19 cellular contexts compared by ENCODE assay signal in genomic region chr17:69945698-69946185, GRCh38.
DNase-seq lines count a peak whose midpoint lies in the region; ATAC-seq and TF ChIP-seq lines count a peak whose summit lies in the region.
"Had no signal": no experiment of that assay in that cellular context is flagged by ENCODE, and none has a peak within 500 bp of the region (broad histone marks: within the 10 kb centered on the region; RNA-seq: fewer than 3 reads in every experiment).

No MANE protein-coding gene starts in this region.

- H3K4me1 Mint-ChIP-seq in stimulated activated naive B cell treated with anti-CD40 and anti-IgM and Interleukin-4, amounts not matched to agents 10 μg/mL and 1 μg/mL and 100 μg/mL, for 72 hours = peaks cover 5 to 8% of the 10 kb centered on the region in 2 donors
- no peaks in the 10 kb centered on the region for H3K4me1 Mint-ChIP-seq in activated CD4-positive, alpha-beta T cell treated with anti-CD3 and anti-CD28 coated beads, Interleukin-2, amount 10 ng/mL, durations not matched to agents 24 days and 14 days

- no peak for TF ChIP-seq CTCF in choroid plexus epithelial cell (conservative IDR thresholded peaks at IDR 0.05; ENCODE audit: low read depth, low read length)

- H3K27ac Mint-ChIP-seq in stimulated activated naive B cell treated with anti-CD40 and anti-IgM and Interleukin-4, amounts not matched to agents 10 μg/mL and 1 μg/mL and 100 μg/mL, for 72 hours = peak overlapping the region; percentile 6
- no peak overlapping the region for H3K27ac Mint-ChIP-seq in activated CD4-positive, alpha-beta T cell treated with anti-CD3 and anti-CD28 coated beads, Interleukin-2, amount 10 ng/mL, durations not matched to agents 24 days and 14 days

- no peak for ATAC-seq in stimulated activated naive B cell treated with anti-CD40 and anti-IgM and Interleukin-4, amounts not matched to agents 10 μg/mL and 1 μg/mL and 100 μg/mL, for 72 hours (replicated peaks)
- ATAC-seq: right lobe of liver had no signal

- no peaks in the 10 kb centered on the region for H3K27me3 Mint-ChIP-seq in stimulated activated naive B cell treated with anti-CD40 and anti-IgM and Interleukin-4, amounts not matched to agents 10 μg/mL and 1 μg/mL and 100 μg/mL, for 72 hours
- H3K27me3 Mint-ChIP-seq in activated CD4-positive, alpha-beta T cell treated with anti-CD3 and anti-CD28 coated beads, Interleukin-2, amount 10 ng/mL, durations not matched to agents 24 days and 14 days = no peaks in the 10 kb centered on the region

- no peaks in the 10 kb centered on the region for H3K9me3 Mint-ChIP-seq in stimulated activated naive B cell treated with anti-CD40 and anti-IgM and Interleukin-4, amounts not matched to agents 10 μg/mL and 1 μg/mL and 100 μg/mL, for 72 hours
- H3K9me3 Mint-ChIP-seq in activated CD4-positive, alpha-beta T cell treated with anti-CD3 and anti-CD28 coated beads, Interleukin-2, amount 10 ng/mL, durations not matched to agents 24 days and 14 days = no peaks in the 10 kb centered on the region

- no peak overlapping the region for H3K4me3 Mint-ChIP-seq in stimulated activated naive B cell treated with anti-CD40 and anti-IgM and Interleukin-4, amounts not matched to agents 10 μg/mL and 1 μg/mL and 100 μg/mL, for 72 hours
- no peak overlapping the region for H3K4me3 Mint-ChIP-seq in activated CD4-positive, alpha-beta T cell treated with anti-CD3 and anti-CD28 coated beads, Interleukin-2, amount 10 ng/mL, durations not matched to agents 24 days and 14 days

- H3K4me3 ChIP-seq in choroid plexus epithelial cell (ENCODE audit: low read depth, low read length) = no peak overlapping the region
- H3K4me3 ChIP-seq: BLaER1 treated with 17β-estradiol and CSF1 and Interleukin-3, amounts not matched to agents 10 nM and 100 nM; esophagus squamous epithelium; right lobe of liver had no signal

- no peaks in the 10 kb centered on the region for H3K36me3 Mint-ChIP-seq in stimulated activated naive B cell treated with anti-CD40 and anti-IgM and Interleukin-4, amounts not matched to agents 10 μg/mL and 1 μg/mL and 100 μg/mL, for 72 hours
- no peaks in the 10 kb centered on the region for H3K36me3 Mint-ChIP-seq in activated CD4-positive, alpha-beta T cell treated with anti-CD3 and anti-CD28 coated beads, Interleukin-2, amount 10 ng/mL, durations not matched to agents 24 days and 14 days (ENCODE audit: low read depth)

- intact Hi-C loops in activated CD4-positive, alpha-beta T cell treated with anti-CD3 and anti-CD28 coated beads, Interleukin-2, amount 10 ng/mL, durations not matched to agents 24 days and 14 days (cut with micrococcal nuclease) = no loop called here

- DNase-seq in GM03348 (ENCODE audit: low spot score) (peak; percentile 17), choroid plexus epithelial cell (ENCODE audit: low read depth) (peak; percentile 22), medulla oblongata (ENCODE audit: extremely low spot score) (peak; percentile 22), NCI-H2107 (lab: John Stamatoyannopoulos, UW) (no peak)
- DNase-seq in stimulated activated naive B cell treated with anti-CD40 and anti-IgM and Interleukin-4, amounts not matched to agents 10 μg/mL and 1 μg/mL and 100 μg/mL, for 72 hours = no peak
- no peak for DNase-seq in activated CD4-positive, alpha-beta T cell treated with anti-CD3 and anti-CD28 coated beads, Interleukin-2, amount 10 ng/mL, durations not matched to agents 24 days and 14 days
- no peak for DNase-seq in activated CD4-positive, alpha-beta T cell treated with anti-CD3 and anti-CD28 coated beads for 48 hours
- DNase-seq: activated CD4-positive, alpha-beta T cell treated with anti-CD3 and anti-CD28 coated beads, Interleukin-2, amount 50 U/mL, for 1 hour; activated gamma-delta T cell; esophagus squamous epithelium; H7; hippocampal formation; NCI-H1417 treated with DMSO at 0.1 percent for 48 hours; NCI-H2171; NCI-H526 treated with DMSO at 0.1 percent for 48 hours; right lobe of liver; SHP77; stimulated activated naive CD4-positive, alpha-beta T cell had no signal

Comparison
In these comparisons a context has a peak if more than half of its experiments do, and no peak if none do; other contexts are left out.
1. DNase-seq: peak in GM03348 (single experiment), choroid plexus epithelial cell (single experiment) and medulla oblongata (single experiment); none in stimulated activated naive B cell treated with anti-CD40 and anti-IgM and Interleukin-4, amounts not matched to agents 10 μg/mL and 1 μg/mL and 100 μg/mL, for 72 hours (single experiment), activated CD4-positive, alpha-beta T cell treated with anti-CD3 and anti-CD28 coated beads, Interleukin-2, amount 10 ng/mL, durations not matched to agents 24 days and 14 days (single experiment), activated CD4-positive, alpha-beta T cell treated with anti-CD3 and anti-CD28 coated beads for 48 hours (single experiment) and NCI-H2107 (single experiment).